In genomic region chr15:67003586-67003985, GRCh38 we compare ENCODE assay signal across 19 cellular contexts.
A peak's percentile ranks its signal among the peaks of the same experiment; 100 is the strongest.
DNase-seq lines count a peak whose midpoint lies in the region; ATAC-seq, FAIRE-seq and TF ChIP-seq lines count a peak whose summit lies in the region.
"Had no signal": no experiment of that assay in that cellular context is flagged by ENCODE, and none has a peak within 500 bp of the region (broad histone marks: within the 10 kb centered on the region; RNA-seq: fewer than 3 reads in every experiment).

No MANE protein-coding gene starts in this region.

- WGBS in K562 (ENCODE audit: insufficient coverage, low coverage, missing lambda C conversion rate), result 56% methylated on average over 7 of the region's 7 CpGs

- H3F3A ChIP-seq in neural cell (ENCODE audit: insufficient read depth, low read length, poor library complexity, severe bottlenecking), result no peaks in the 10 kb centered on the region

- in situ Hi-C loops in Caki2 (cut with HindIII; ENCODE audit: low pct_unique_long_range_greater_than_20kb, low sequenced_read_pairs) (no loop called here), K562 (cut with MboI) (no loop called here)

- no peak for TF ChIP-seq EP300 in K562 (IDR thresholded peaks at IDR 0.05; ENCODE audit: low read length)
- no peak for TF ChIP-seq EP300 in neural cell (conservative IDR thresholded peaks at IDR 0.05; ENCODE audit: poor library complexity, severe bottlenecking)

- no peaks in the 10 kb centered on the region for H3K9me2 ChIP-seq in neural cell (ENCODE audit: insufficient read depth, low read length)

- FAIRE-seq in K562 (lab: Jason Lieb, UNC), result no peak

- H3K4me2 ChIP-seq in OCI-LY3 (ENCODE audit: low read length) (peak overlapping the region; percentile 77), K562 (ENCODE audit: insufficient read depth, low read length) (no peak overlapping the region), neural cell (ENCODE audit: low read length) (no peak overlapping the region)

- H3K9me1 ChIP-seq in K562 (ENCODE audit: control insufficient read depth, insufficient read depth, low read length), result no peaks in the 10 kb centered on the region

- no TSS peak for BruUV-seq in K562 (replicated peaks; lab: Mats Ljungman, UMichigan)

- H3K9me3 ChIP-seq in OCI-LY3 (ENCODE audit: insufficient read depth, low read length) (peaks cover 7% of the 10 kb centered on the region; the same call in 1 of the 2 replicates), K562 (replicated peaks; ENCODE audit: control insufficient read depth, insufficient read depth, low read depth, low read length) (no peaks in the 10 kb centered on the region), neural cell (ENCODE audit: low read length) (no peaks in the 10 kb centered on the region)
- H3K9me3 ChIP-seq: body of pancreas, right lobe of liver had no signal

- H3K27ac ChIP-seq in OCI-LY3 (ENCODE audit: low read length) (no peak overlapping the region), K562 (ENCODE audit: extremely low read depth, low read depth, low read length) (no peak overlapping the region), neural cell (ENCODE audit: low read length) (peak overlapping the region; percentile 52)
- H3K27ac ChIP-seq: body of pancreas, heart right ventricle, right lobe of liver, VCaP had no signal

- intact Hi-C loops in K562 (cut with micrococcal nuclease), result no loop called here

- no peak overlapping the region for H2AFZ ChIP-seq in OCI-LY3 (ENCODE audit: low read depth, low read length)
- peak overlapping the region; percentile 85 for H2AFZ ChIP-seq in K562 (ENCODE audit: low read depth, low read length)
- no peak overlapping the region for H2AFZ ChIP-seq in neural cell (ENCODE audit: low read depth, low read length)

- H4K20me1 ChIP-seq in OCI-LY3 (ENCODE audit: insufficient read depth, low read length) (no peaks in the 10 kb centered on the region), K562 (replicated peaks; ENCODE audit: control insufficient read depth, insufficient read depth, low read length) (0 out of 2 replicates have a peak, but pooled peaks cover 3% of the 10 kb centered on the region), neural cell (ENCODE audit: insufficient read depth) (no peaks in the 10 kb centered on the region)

- H3K4me3 ChIP-seq in OCI-LY3 (ENCODE audit: low read length) (no peak overlapping the region), K562 (no peak overlapping the region), neural cell (ENCODE audit: low read length) (peak overlapping the region; percentile 4)
- H3K4me3 ChIP-seq: body of pancreas, heart right ventricle, right lobe of liver had no signal

- no peak overlapping the region for H3K9ac ChIP-seq in OCI-LY3 (ENCODE audit: low read length)
- no peak overlapping the region for H3K9ac ChIP-seq in K562 (ENCODE audit: insufficient read depth in 1 of 2, low read depth in 2 of 2, low read length in 2 of 2)
- H3K9ac ChIP-seq in neural cell (ENCODE audit: low read length), result no peak overlapping the region

- CTCF ChIA-PET in K562 (lab: Yijun Ruan, JAX; ENCODE audit: low intra/inter-chr PET ratio), result no interaction called here

- H3K36me3 ChIP-seq in OCI-LY3 (replicated peaks; ENCODE audit: low read depth, low read length), result no peaks in the 10 kb centered on the region
- H3K36me3 ChIP-seq in K562 (ENCODE audit: control insufficient read depth, insufficient read depth, low read length), result no peaks in the 10 kb centered on the region
- H3K36me3 ChIP-seq in neural cell (ENCODE audit: insufficient read depth, low read length), result no peaks in the 10 kb centered on the region
- H3K36me3 ChIP-seq: heart right ventricle, right lobe of liver had no signal

- POLR2A ChIA-PET in K562 (lab: Yijun Ruan, JAX), result interaction anchor here (1.0 kb wide), 1 partner anchor 14 kb away, joined by 5 read pairs; no protein-coding TSS in a partner anchor

- no peak for TF ChIP-seq POLR2A in K562 (conservative IDR thresholded peaks at IDR 0.05)
- TF ChIP-seq POLR2A in GM18505 (IDR thresholded peaks at IDR 0.05; ENCODE audit: borderline replicate concordance, extremely low read depth, insufficient read depth, insufficient read length), result no peak

- TF ChIP-seq CTCF in OCI-LY3 (IDR thresholded peaks at IDR 0.05; ENCODE audit: low read depth, low read length), result no peak
- no peak for TF ChIP-seq CTCF in K562 (IDR thresholded peaks at IDR 0.05 in 2 of 3, conservative IDR thresholded peaks at IDR 0.05 in 1 of 3; ENCODE audit: insufficient read depth in 2 of 3, low read depth in 1 of 3, low read length in 3 of 3)
- no peak for TF ChIP-seq CTCF in neural cell (IDR thresholded peaks at IDR 0.05; ENCODE audit: poor library complexity, severe bottlenecking)

- H3K27me3 ChIP-seq in OCI-LY3 (ENCODE audit: low read depth, low read length) (peaks cover 22% of the 10 kb centered on the region), K562 (ENCODE audit: control insufficient read depth in 2 of 2, insufficient read depth in 2 of 2, low read length in 2 of 2) (no peaks in the 10 kb centered on the region), neural cell (ENCODE audit: insufficient read depth, low read depth, low read length) (no peaks in the 10 kb centered on the region)
- H3K27me3 ChIP-seq: body of pancreas, heart right ventricle, right lobe of liver had no signal

- TF ChIP-seq RAD21 in K562 (CRISPR knock-in tag; conservative IDR thresholded peaks at IDR 0.05 in 1 of 2, IDR thresholded peaks at IDR 0.05 in 1 of 2) (no peak), neural cell (conservative IDR thresholded peaks at IDR 0.05) (no peak)

- H3K4me1 ChIP-seq in OCI-LY3 (ENCODE audit: low read length), result peaks cover 45% of the 10 kb centered on the region
- peaks cover 0 to 3% of the 10 kb centered on the region in 2 experiments; a peak in 2 of 5 replicates for H3K4me1 ChIP-seq in K562 (replicated peaks in 1 of 2; ENCODE audit: control insufficient read depth in 2 of 2, insufficient read depth in 2 of 2, low read length in 2 of 2)
- H3K4me1 ChIP-seq: body of pancreas, right lobe of liver had no signal

- ATAC-seq in K562 (no peak), GM18505 (IDR thresholded peaks at IDR 0.05; ENCODE audit: unreplicated experiment) (no peak)
- ATAC-seq: body of pancreas, heart right ventricle, right lobe of liver had no signal

- peak; percentile 30 for DNase-seq in Caki2 (ENCODE audit: low read depth)
- no peak for DNase-seq in K562 (ENCODE audit: extremely low read depth in 1 of 4, low spot score in 3 of 4)
- DNase-seq in medulla oblongata (ENCODE audit: extremely low spot score), result no peak
- no peak for DNase-seq in T1000 (lab: John Stamatoyannopoulos, UW)
- no peak for DNase-seq in iPS-NIHi11 (ENCODE audit: low spot score)
- DNase-seq: activated CD4-positive, alpha-beta memory T cell treated with anti-CD3 and anti-CD28 coated beads for 36 hours; activated naive CD4-positive, alpha-beta T cell treated with anti-CD3 and anti-CD28 coated beads, Interleukin-2, amount 10 ng/mL, durations not matched to agents 7 days and 5 days; activated T-cell treated with anti-CD3 and anti-CD28 coated beads, Interleukin-2, amount 50 U/mL, for 24 hours; body of pancreas; CD8-positive, alpha-beta memory T cell; heart right ventricle; NCI-H1048; NCI-H774; right lobe of liver; stimulated activated CD4-positive, alpha-beta T cell treated with anti-CD3 and anti-CD28 coated beads, Interleukin-2, amount 100 ng/mL, for 24 hours had no signal

- no peaks in the 10 kb centered on the region for H3K79me2 ChIP-seq in OCI-LY3 (ENCODE audit: low read length)
- no peaks in the 10 kb centered on the region for H3K79me2 ChIP-seq in K562 (ENCODE audit: control insufficient read depth, insufficient read depth, low read length)
- no peaks in the 10 kb centered on the region for H3K79me2 ChIP-seq in neural cell (replicated peaks; ENCODE audit: insufficient read depth, low read length)

TF ChIP-seq in K562, 482 proteins besides CTCF, POLR2A, EP300 and RAD21 (continues in another document):
- TF ChIP-seq MYC (IDR thresholded peaks at IDR 0.05; ENCODE audit: low read depth, low read length) (no peak), MYC (CRISPR knock-in tag; IDR thresholded peaks at IDR 0.05; ENCODE audit: borderline replicate concordance, low read depth) (no peak), SETDB1 (IDR thresholded peaks at IDR 0.05; ENCODE audit: low read length) (no peak), MBD1 (CRISPR knock-in tag; IDR thresholded peaks at IDR 0.05) (no peak), ZNF696 (CRISPR knock-in tag; conservative IDR thresholded peaks at IDR 0.05) (no peak)

TF ChIP-seq in neural cell, 6 proteins besides CTCF, POLR2A, EP300 and RAD21:
- TF ChIP-seq TAF1 (IDR thresholded peaks at IDR 0.05; ENCODE audit: low read depth), result no peak
- peak; percentile 50 for TF ChIP-seq REST (IDR thresholded peaks at IDR 0.05; ENCODE audit: borderline replicate concordance)
